Comparison of ENCODE assay signal across 8 cellular contexts in the genomic region with DNA sequence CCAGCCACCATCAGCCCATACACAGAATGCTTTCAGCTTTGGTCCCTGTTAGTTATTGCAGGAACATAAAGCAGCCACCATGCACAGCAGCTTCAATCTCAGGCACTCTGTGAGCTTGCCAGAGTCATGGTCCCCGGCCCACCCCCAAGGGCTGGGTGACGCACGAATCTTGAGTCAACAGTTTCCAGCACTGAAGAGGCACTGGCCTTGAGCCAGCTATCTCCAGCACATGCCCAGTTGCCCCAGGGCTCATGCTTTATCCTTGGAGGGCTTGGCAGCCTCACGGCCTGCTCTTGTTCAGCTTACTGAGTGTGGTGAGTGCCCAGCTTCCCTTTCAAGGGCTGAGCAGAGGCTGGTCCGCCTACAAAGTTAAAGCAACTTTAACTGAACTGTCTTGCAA.
DNase-seq lines count a peak whose midpoint lies in the region; ATAC-seq, FAIRE-seq and TF ChIP-seq lines count a peak whose summit lies in the region.

No MANE protein-coding gene starts in this region.

- H3K36me3 ChIP-seq in endothelial cell of umbilical vein (ENCODE audit: control insufficient read depth in 2 of 2, extremely low read depth in 1 of 2, insufficient read depth in 2 of 2, low read length in 2 of 2): no peaks in the 10 kb centered on the region

- in situ Hi-C loops in KBM-7 (cut with MboI; ENCODE audit: low pct_unique_long_range_greater_than_20kb, low sequenced_read_pairs): no loop called here

- H3K27me3 ChIP-seq in endothelial cell of umbilical vein (ENCODE audit: control insufficient read depth in 2 of 2, insufficient read depth in 2 of 2, low read length in 2 of 2): no peaks in the 10 kb centered on the region

- intact Hi-C loops in endothelial cell of umbilical vein (cut with micrococcal nuclease): no loop called here

- no peak for TF ChIP-seq CTCF in endothelial cell of umbilical vein (IDR thresholded peaks at IDR 0.05; ENCODE audit: extremely low read depth in 1 of 2, insufficient read depth in 1 of 2, low read depth in 1 of 2, low read length in 2 of 2)

- H4K20me1 ChIP-seq in endothelial cell of umbilical vein (replicated peaks; ENCODE audit: control insufficient read depth, extremely low read depth, insufficient read depth, low read length): no peaks in the 10 kb centered on the region

- FAIRE-seq in endothelial cell of umbilical vein (lab: Jason Lieb, UNC): peak; percentile 4

- no peak overlapping the region for H2AFZ ChIP-seq in endothelial cell of umbilical vein (ENCODE audit: low read depth, low read length)

- CTCF ChIA-PET in endothelial cell of umbilical vein (lab: Charles Lee): interaction anchor here (1.2 kb wide), 1 partner anchor 39 kb away, joined by 3 read pairs; no protein-coding TSS in a partner anchor

- DNase-seq in DMS153 (lab: John Stamatoyannopoulos, UW) (peak; percentile 98), NCI-H345 (lab: John Stamatoyannopoulos, UW) (peak; percentile 97), endothelial cell of umbilical vein (ENCODE audit: low read depth, low spot score) (peak; percentile 14), non-pigmented ciliary epithelial cell (ENCODE audit: low read depth) (peak; percentile 3), KBM-7 (no peak), D341Med (ENCODE audit: low spot score) (no peak), NAMALWA (ENCODE audit: low spot score) (no peak)

- no peaks in the 10 kb centered on the region for H3K9me1 ChIP-seq in endothelial cell of umbilical vein (replicated peaks; ENCODE audit: control insufficient read depth, extremely low read depth, insufficient read depth, low read length)

- ATAC-seq in GM21367 (IDR thresholded peaks at IDR 0.05; ENCODE audit: unreplicated experiment): no peak

- dilution Hi-C loops in endothelial cell of umbilical vein (cut with MboI; ENCODE audit: extremely low pct_ligation_motif_present, low sequenced_read_pairs): no loop called here

- H3K4me2 ChIP-seq in endothelial cell of umbilical vein (ENCODE audit: insufficient read depth, low read length): no peak overlapping the region

- no peak for TF ChIP-seq POLR2A in endothelial cell of umbilical vein (IDR thresholded peaks at IDR 0.05; ENCODE audit: low read depth, low read length)

- no peak overlapping the region for H3K4me3 ChIP-seq in endothelial cell of umbilical vein (replicated peaks in 1 of 3; ENCODE audit: insufficient read depth in 1 of 3, low read depth in 1 of 3, low read length in 3 of 3)

- no peaks in the 10 kb centered on the region for H3K79me2 ChIP-seq in endothelial cell of umbilical vein (ENCODE audit: control insufficient read depth, insufficient read depth, low read length)

- POLR2A ChIA-PET in endothelial cell of umbilical vein (lab: Charles Lee): no interaction called here

- no peak overlapping the region for H3K9ac ChIP-seq in endothelial cell of umbilical vein (replicated peaks; ENCODE audit: extremely low read depth, insufficient read depth, low read length)

- no peaks in the 10 kb centered on the region for H3K4me1 ChIP-seq in endothelial cell of umbilical vein (ENCODE audit: control insufficient read depth, extremely low read depth, insufficient read depth, low read length)

- no TSS peak for BruUV-seq in endothelial cell of umbilical vein (replicated peaks; lab: Mats Ljungman, UMichigan)

- no peaks in the 10 kb centered on the region for H3K9me3 ChIP-seq in endothelial cell of umbilical vein (replicated peaks; ENCODE audit: control insufficient read depth, insufficient read depth, low read length)

- no peak overlapping the region for H3K27ac ChIP-seq in endothelial cell of umbilical vein (ENCODE audit: insufficient read depth, low read depth, low read length)

TF ChIP-seq in endothelial cell of umbilical vein, 7 proteins besides CTCF, POLR2A, EP300 and RAD21:
- no peak for TF ChIP-seq GATA2 (IDR thresholded peaks at IDR 0.05; ENCODE audit: insufficient read depth, insufficient read length, low read depth, low read length)
- TF ChIP-seq MAX (IDR thresholded peaks at IDR 0.05; ENCODE audit: insufficient read depth, insufficient read length): no peak
- TF ChIP-seq EZH2 (IDR thresholded peaks at IDR 0.05; ENCODE audit: borderline replicate concordance, low read depth, low read length, severe bottlenecking): no peak
- no peak for TF ChIP-seq FOS (IDR thresholded peaks at IDR 0.05; ENCODE audit: borderline replicate concordance, insufficient read depth, low read length)
- no peak for TF ChIP-seq JUN (IDR thresholded peaks at IDR 0.05; ENCODE audit: borderline replicate concordance, insufficient read depth, insufficient read length, low read depth)
- TF ChIP-seq MYC (IDR thresholded peaks at IDR 0.05; ENCODE audit: low read depth, low read length): no peak
- no peak for TF ChIP-seq POLR2AphosphoS5 (IDR thresholded peaks at IDR 0.05; ENCODE audit: insufficient read depth, low read depth, low read length)

Comparison
In these comparisons a context has a peak if more than half of its experiments do, and no peak if none do; other contexts are left out.
1. DNase-seq: peak in DMS153 (single experiment), NCI-H345 (single experiment), endothelial cell of umbilical vein (single experiment) and non-pigmented ciliary epithelial cell (single experiment); none in KBM-7 (single experiment), D341Med (single experiment) and NAMALWA (single experiment).